1 cellular context compared by ENCODE assay signal in genomic region chr19:30085394-30085793, GRCh38.
TF ChIP-seq lines count a peak whose summit lies in the region.

No MANE protein-coding gene starts in this region.

TF ChIP-seq in HEK293, 187 proteins besides CTCF, POLR2A, EP300 and RAD21 (continued from another document):
- TF ChIP-seq, protein P1, sequence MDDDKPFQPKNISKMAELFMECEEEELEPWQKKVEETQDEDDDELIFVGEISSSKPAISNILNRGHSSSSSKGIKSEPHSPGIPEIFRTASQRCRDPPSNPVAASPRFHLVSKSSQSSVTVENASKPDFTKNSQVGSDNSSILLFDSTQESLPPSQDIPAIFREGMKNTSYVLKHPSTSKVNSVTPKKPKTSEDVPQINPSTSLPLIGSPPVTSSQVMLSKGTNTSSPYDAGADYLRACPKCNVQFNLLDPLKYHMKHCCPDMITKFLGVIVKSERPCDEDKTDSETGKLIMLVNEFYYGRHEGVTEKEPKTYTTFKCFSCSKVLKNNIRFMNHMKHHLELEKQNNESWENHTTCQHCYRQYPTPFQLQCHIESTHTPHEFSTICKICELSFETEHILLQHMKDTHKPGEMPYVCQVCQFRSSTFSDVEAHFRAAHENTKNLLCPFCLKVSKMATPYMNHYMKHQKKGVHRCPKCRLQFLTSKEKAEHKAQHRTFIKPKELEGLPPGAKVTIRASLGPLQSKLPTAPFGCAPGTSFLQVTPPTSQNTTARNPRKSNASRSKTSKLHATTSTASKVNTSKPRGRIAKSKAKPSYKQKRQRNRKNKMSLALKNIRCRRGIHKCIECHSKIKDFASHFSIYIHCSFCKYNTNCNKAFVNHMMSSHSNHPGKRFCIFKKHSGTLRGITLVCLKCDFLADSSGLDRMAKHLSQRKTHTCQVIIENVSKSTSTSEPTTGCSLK (tag by site-specific recombination; IDR thresholded peaks at IDR 0.05), result no peak
- TF ChIP-seq ZFHX2 (tag by site-specific recombination; conservative IDR thresholded peaks at IDR 0.05) (peak; percentile 73), MEIS1 (CRISPR knock-in tag; IDR thresholded peaks at IDR 0.05; ENCODE audit: borderline replicate concordance) (no peak), ZNF660 (tag by site-specific recombination; IDR thresholded peaks at IDR 0.05) (peak; percentile 91), ZNF362 (tag by site-specific recombination; IDR thresholded peaks at IDR 0.05) (no peak), ZBTB11 (tag by site-specific recombination; conservative IDR thresholded peaks at IDR 0.05; ENCODE audit: low read depth) (0 out of 2 replicates have a peak, but pooled peaks have one; percentile 32), ZNF2 (tag by site-specific recombination; IDR thresholded peaks at IDR 0.05) (no peak), ZNF561 (tag by site-specific recombination; IDR thresholded peaks at IDR 0.05; ENCODE audit: borderline replicate concordance) (peak; percentile 74), ZNF114 (tag by site-specific recombination; IDR thresholded peaks at IDR 0.05) (no peak), BCL11B (tag by site-specific recombination; IDR thresholded peaks at IDR 0.05; ENCODE audit: low read depth) (no peak), ZNF16 (tag by site-specific recombination; IDR thresholded peaks at IDR 0.05; ENCODE audit: low read depth) (no peak), ZNF169 (tag by site-specific recombination; IDR thresholded peaks at IDR 0.05) (no peak), ZFP69B (tag by site-specific recombination; IDR thresholded peaks at IDR 0.05) (0 out of 2 replicates have a peak, but pooled peaks have one; percentile 22), ZNF184 (tag by site-specific recombination; IDR thresholded peaks at IDR 0.05) (no peak), ZBTB48 (tag by site-specific recombination; IDR thresholded peaks at IDR 0.05) (no peak), GFI1B (tag by site-specific recombination; IDR thresholded peaks at IDR 0.05) (no peak), ZIC2 (tag by site-specific recombination; IDR thresholded peaks at IDR 0.05) (peak; percentile 89), ZNF214 (tag by site-specific recombination; IDR thresholded peaks at IDR 0.05; ENCODE audit: borderline replicate concordance) (no peak), ZNF146 (tag by site-specific recombination; IDR thresholded peaks at IDR 0.05) (no peak)
- TF ChIP-seq, protein P2, sequence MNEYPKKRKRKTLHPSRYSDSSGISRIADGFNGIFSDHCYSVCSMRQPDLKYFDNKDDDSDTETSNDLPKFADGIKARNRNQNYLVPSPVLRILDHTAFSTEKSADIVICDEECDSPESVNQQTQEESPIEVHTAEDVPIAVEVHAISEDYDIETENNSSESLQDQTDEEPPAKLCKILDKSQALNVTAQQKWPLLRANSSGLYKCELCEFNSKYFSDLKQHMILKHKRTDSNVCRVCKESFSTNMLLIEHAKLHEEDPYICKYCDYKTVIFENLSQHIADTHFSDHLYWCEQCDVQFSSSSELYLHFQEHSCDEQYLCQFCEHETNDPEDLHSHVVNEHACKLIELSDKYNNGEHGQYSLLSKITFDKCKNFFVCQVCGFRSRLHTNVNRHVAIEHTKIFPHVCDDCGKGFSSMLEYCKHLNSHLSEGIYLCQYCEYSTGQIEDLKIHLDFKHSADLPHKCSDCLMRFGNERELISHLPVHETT (tag by site-specific recombination; IDR thresholded peaks at IDR 0.05), result no peak
- TF ChIP-seq, protein P3, sequence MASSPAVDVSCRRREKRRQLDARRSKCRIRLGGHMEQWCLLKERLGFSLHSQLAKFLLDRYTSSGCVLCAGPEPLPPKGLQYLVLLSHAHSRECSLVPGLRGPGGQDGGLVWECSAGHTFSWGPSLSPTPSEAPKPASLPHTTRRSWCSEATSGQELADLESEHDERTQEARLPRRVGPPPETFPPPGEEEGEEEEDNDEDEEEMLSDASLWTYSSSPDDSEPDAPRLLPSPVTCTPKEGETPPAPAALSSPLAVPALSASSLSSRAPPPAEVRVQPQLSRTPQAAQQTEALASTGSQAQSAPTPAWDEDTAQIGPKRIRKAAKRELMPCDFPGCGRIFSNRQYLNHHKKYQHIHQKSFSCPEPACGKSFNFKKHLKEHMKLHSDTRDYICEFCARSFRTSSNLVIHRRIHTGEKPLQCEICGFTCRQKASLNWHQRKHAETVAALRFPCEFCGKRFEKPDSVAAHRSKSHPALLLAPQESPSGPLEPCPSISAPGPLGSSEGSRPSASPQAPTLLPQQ (tag by site-specific recombination; IDR thresholded peaks at IDR 0.05), result no peak
